ENCODE assay signal across 21 cellular contexts in the genomic region with DNA sequence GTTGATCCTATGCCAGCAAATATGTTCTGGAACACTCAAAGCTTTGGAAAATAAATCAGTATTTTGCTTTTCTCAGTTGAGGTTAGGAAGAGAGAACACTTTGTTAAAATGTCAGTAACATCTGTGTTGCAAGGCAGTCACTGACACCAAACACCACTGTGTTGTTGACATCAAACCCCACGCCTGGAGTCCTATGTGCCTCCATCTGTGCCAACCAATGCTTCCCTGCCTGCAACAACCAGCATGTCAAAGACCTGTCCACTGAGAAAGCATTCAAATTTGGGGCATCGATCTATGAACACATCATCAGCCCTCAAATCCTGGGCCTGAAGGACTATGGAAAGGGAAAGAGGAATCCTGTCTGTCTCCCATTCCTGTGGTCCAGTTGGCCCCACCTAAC.
"Had no signal": no experiment of that assay in that cellular context is flagged by ENCODE, and none has a peak within 500 bp of the region (broad histone marks: within the 10 kb centered on the region; RNA-seq: fewer than 3 reads in every experiment).

No MANE protein-coding gene starts in this region.

- DNase-seq: activated B cell treated with CpG ODN at 0.5 μM for 24 hours; activated CD4-positive, alpha-beta T cell treated with anti-CD3 and anti-CD28 coated beads for 36 hours; activated CD8-positive, alpha-beta memory T cell treated with anti-CD3 and anti-CD28 coated beads, Interleukin-2, amount 10 ng/mL, durations not matched to agents 7 days and 5 days; activated CD8-positive, alpha-beta T cell treated with anti-CD3 and anti-CD28 coated beads, Interleukin-2, amount 10 ng/mL, durations not matched to agents 7 days and 5 days; activated effector memory CD4-positive, alpha-beta T cell treated with Interleukin-2 at 50 U/mL for 16 hours; activated naive CD4-positive, alpha-beta T cell treated with Interleukin-2 at 50 U/mL for 16 hours; adrenal gland; endodermal cell; hippocampal formation; left cardiac atrium; naive B cell; nephron progenitor cell; ovary; retina; stimulated activated naive CD4-positive, alpha-beta T cell; T-helper 1 cell; transverse colon had no signal

- H3K27ac ChIP-seq: adrenal gland, ascending aorta, neutrophil, ovary, transverse colon had no signal

- H3K36me3 ChIP-seq: adrenal gland, ascending aorta, esophagus muscularis mucosa, neutrophil, ovary, prostate gland, transverse colon had no signal

- H3K9me3 ChIP-seq: adrenal gland, ascending aorta, esophagus muscularis mucosa, neutrophil, ovary, prostate gland, transverse colon had no signal

- H3K4me1 ChIP-seq: adrenal gland, ascending aorta, prostate gland, transverse colon had no signal

- H3K4me3 ChIP-seq: adrenal gland, ascending aorta, esophagus muscularis mucosa, ovary, prostate gland, transverse colon had no signal

- H3K27me3 ChIP-seq: adrenal gland, ascending aorta, neutrophil, ovary had no signal
